In the genomic region with DNA sequence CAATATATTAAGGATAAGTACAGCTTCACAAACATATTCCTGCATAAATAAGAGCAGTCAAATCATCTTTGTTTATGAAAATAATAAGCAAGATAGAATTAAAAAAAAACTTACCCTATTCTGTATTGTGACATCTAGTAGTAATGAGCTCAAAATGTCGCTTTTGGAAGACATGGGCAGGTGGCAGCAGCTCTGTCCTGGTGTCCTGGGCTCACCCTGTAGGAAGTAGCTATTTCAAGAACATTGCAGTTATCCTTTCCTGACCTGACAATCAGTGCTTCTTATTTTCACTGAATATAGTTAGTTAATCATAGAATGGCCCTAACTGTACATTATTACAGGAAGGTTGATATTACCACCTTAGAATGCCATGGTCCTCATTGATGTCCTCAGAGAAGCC, we compare ENCODE assay signal across 25 cellular contexts.
DNase-seq lines count a peak whose midpoint lies in the region; ATAC-seq and TF ChIP-seq lines count a peak whose summit lies in the region.
"Had no signal": no experiment of that assay in that cellular context is flagged by ENCODE, and none has a peak within 500 bp of the region (broad histone marks: within the 10 kb centered on the region; RNA-seq: fewer than 3 reads in every experiment).

No MANE protein-coding gene starts in this region.

- H3K27ac ChIP-seq in psoas muscle = peak overlapping the region; percentile 32
- H3K27ac ChIP-seq: BLaER1 had no signal

- peaks cover 3% of the 10 kb centered on the region for H3K9me3 Mint-ChIP-seq in activated T-cell treated with anti-CD3 and anti-CD28 coated beads, Interleukin-2, amount 50 U/mL, for 24 hours
- H3K9me3 Mint-ChIP-seq: CD8-positive, alpha-beta memory T cell had no signal

- peak; percentile 12 for DNase-seq in G401 (ENCODE audit: low spot score)
- peak; percentile 5 for DNase-seq in cerebellar cortex (ENCODE audit: low spot score)
- DNase-seq in myocyte (ENCODE audit: low read depth) = peak; percentile 63
- DNase-seq in psoas muscle = no peak
- DNase-seq in NCI-H1694 treated with DMSO at 0.1 percent for 48 hours (lab: John Stamatoyannopoulos, UW) = no peak
- no peak for DNase-seq in activated T-cell treated with anti-CD3 and anti-CD28 coated beads, Interleukin-2, amount 50 U/mL, for 24 hours
- no peak for DNase-seq in H7
- DNase-seq in stimulated activated CD4-positive, alpha-beta T cell treated with anti-CD3 and anti-CD28 coated beads, Interleukin-4, amount 100 ng/mL, for 1 hour = no peak
- DNase-seq: 8988T; ACHN; BE2C; C1 segment of cervical spinal cord; CD4-positive, alpha-beta memory T cell; CD4-positive, CD25-positive, alpha-beta regulatory T cell; CD8-positive, alpha-beta memory T cell; COR-L47; DMS 273 treated with DMSO at 0.1 percent for 48 hours; DMS153; DMS53; DMS79; DND-41; EL; GF-D8 had no signal

- in situ Hi-C loops in G401 (cut with HindIII; ENCODE audit: low sequenced_read_pairs) = no loop called here

- peaks cover 19% of the 10 kb centered on the region for H3K4me1 ChIP-seq in psoas muscle
- H3K4me1 ChIP-seq: BE2C, BLaER1 had no signal

- no peak overlapping the region for H3K27ac Mint-ChIP-seq in activated T-cell treated with anti-CD3 and anti-CD28 coated beads, Interleukin-2, amount 50 U/mL, for 24 hours
- H3K27ac Mint-ChIP-seq: CD14-positive monocyte; CD4-positive, alpha-beta memory T cell; CD4-positive, CD25-positive, alpha-beta regulatory T cell had no signal

- H3K4me3 ChIP-seq in psoas muscle (no peak overlapping the region), H7 (ENCODE audit: insufficient read depth, low read depth, low read length) (no peak overlapping the region)
- H3K4me3 ChIP-seq: BLaER1 had no signal

- no peak for TF ChIP-seq CTCF in psoas muscle (IDR thresholded peaks at IDR 0.05)

- intact Hi-C loops in psoas muscle (cut with DNase I) = no loop called here

- peaks cover 1% of the 10 kb centered on the region for H3K4me1 Mint-ChIP-seq in activated T-cell treated with anti-CD3 and anti-CD28 coated beads, Interleukin-2, amount 50 U/mL, for 24 hours (ENCODE audit: low read depth)

- WGBS in psoas muscle, 3 donors = 21 to 39% (median 30%) methylated on average over 1 of the region's 1 CpG

- H3K36me3 ChIP-seq in psoas muscle (ENCODE audit: insufficient read depth in 1 of 2, low read depth in 1 of 2) = no peaks in the 10 kb centered on the region
- no peaks in the 10 kb centered on the region for H3K36me3 ChIP-seq in H7 (replicated peaks; ENCODE audit: control insufficient read depth, insufficient read depth, low read length)
- H3K36me3 ChIP-seq: BE2C, BLaER1 had no signal

- no peaks in the 10 kb centered on the region for H3K27me3 ChIP-seq in psoas muscle (ENCODE audit: insufficient read depth in 3 of 3, low read length in 2 of 3)
- H3K27me3 ChIP-seq in H7 (ENCODE audit: control insufficient read depth, insufficient read depth, low read length) = no peaks in the 10 kb centered on the region
- H3K27me3 ChIP-seq: BE2C, BLaER1 had no signal

- peaks cover 8% of the 10 kb centered on the region for H3K36me3 Mint-ChIP-seq in activated T-cell treated with anti-CD3 and anti-CD28 coated beads, Interleukin-2, amount 50 U/mL, for 24 hours (ENCODE audit: low read depth)

- H3K27me3 Mint-ChIP-seq in activated T-cell treated with anti-CD3 and anti-CD28 coated beads, Interleukin-2, amount 50 U/mL, for 24 hours = no peaks in the 10 kb centered on the region
- H3K27me3 Mint-ChIP-seq: CD4-positive, alpha-beta memory T cell; CD4-positive, CD25-positive, alpha-beta regulatory T cell; CD8-positive, alpha-beta memory T cell had no signal

- H3K9me3 ChIP-seq in psoas muscle = no peaks in the 10 kb centered on the region
- H3K9me3 ChIP-seq: BE2C had no signal

- ATAC-seq in psoas muscle = peak; percentile 77 to 91 (median 80)

- H3K4me3 Mint-ChIP-seq in activated T-cell treated with anti-CD3 and anti-CD28 coated beads, Interleukin-2, amount 50 U/mL, for 24 hours = no peak overlapping the region
- H3K4me3 Mint-ChIP-seq: CD14-positive monocyte; CD4-positive, alpha-beta memory T cell; CD4-positive, CD25-positive, alpha-beta regulatory T cell; CD8-positive, alpha-beta memory T cell had no signal

Comparison
In these comparisons a context has a peak if more than half of its experiments do, and no peak if none do; other contexts are left out.
1. DNase-seq: peak in G401 (single experiment), cerebellar cortex (single experiment) and myocyte (single experiment); none in psoas muscle (0 of 2), NCI-H1694 treated with DMSO at 0.1 percent for 48 hours (single experiment), activated T-cell treated with anti-CD3 and anti-CD28 coated beads, Interleukin-2, amount 50 U/mL, for 24 hours (single experiment), H7 (single experiment) and stimulated activated CD4-positive, alpha-beta T cell treated with anti-CD3 and anti-CD28 coated beads, Interleukin-4, amount 100 ng/mL, for 1 hour (single experiment).